8 cellular contexts compared by ENCODE assay signal in genomic region chr11:1387961-1388762, GRCh38. TPM values are rescaled to one million over a fixed set of nuclear protein-coding genes. Genes with fewer than 3 reads are reported as not detected.
DNase-seq lines count a peak whose midpoint lies in the region; ATAC-seq, FAIRE-seq and TF ChIP-seq lines count a peak whose summit lies in the region.

No MANE protein-coding gene starts in this region.

- TF ChIP-seq RAD21 in A549 (conservative IDR thresholded peaks at IDR 0.05 in 1 of 2, IDR thresholded peaks at IDR 0.05 in 1 of 2): peak; percentile 52 to 57

- CTCF ChIA-PET in A549 (lab: Yijun Ruan, JAX): interaction anchor here (1.0 to 1.5 kb wide), 5 partner anchors 9 to 187 kb away, joined by 3 to 4 read pairs (median 3); no protein-coding TSS in a partner anchor

- FAIRE-seq in A549 (lab: Jason Lieb, UNC): no peak
- peak; percentile 92 for FAIRE-seq in islet of Langerhans (lab: Jason Lieb, UNC)

- peak overlapping the region; percentile 75 for H3K9ac ChIP-seq in ES-I3 (ENCODE audit: low read depth, low read length)

- TF ChIP-seq EP300 in A549 (IDR thresholded peaks at IDR 0.05): no peak

- H3K27ac Mint-ChIP-seq in T-helper 17 cell: no peak overlapping the region

- DNase-seq in A549 (ENCODE audit: low read depth in 1 of 2, low spot score in 1 of 2): peak in 1 of 2 experiments; percentile 50
- DNase-seq in T-helper 17 cell: no peak
- no peak for DNase-seq in left lobe of liver (ENCODE audit: low spot score)
- no peak for DNase-seq in MG63
- DNase-seq in AG08396 (ENCODE audit: low spot score): no peak
- no peak for DNase-seq in UCSD-AML1 (lab: John Stamatoyannopoulos, UW; ENCODE audit: unreplicated experiment)

- peak overlapping the region; percentile 88 for H3K4me2 ChIP-seq in A549

- H3K27me3 Mint-ChIP-seq in T-helper 17 cell: peaks cover 22% of the 10 kb centered on the region

- H3K9me3 ChIP-seq in A549 (no peaks in the 10 kb centered on the region), ES-I3 (ENCODE audit: control insufficient read depth, insufficient read depth, low read length) (no peaks in the 10 kb centered on the region), T-helper 17 cell (ENCODE audit: control insufficient read depth, low read length, poor library complexity, severe bottlenecking) (no peaks in the 10 kb centered on the region), MG63 (no peaks in the 10 kb centered on the region)

- no peak for TF ChIP-seq POLR2A in A549 (IDR thresholded peaks at IDR 0.05; ENCODE audit: low read length)

- 74% methylated on average over 20 of the region's 22 CpGs for WGBS in A549 (ENCODE audit: missing lambda C conversion rate)

- ATAC-seq in A549 (no peak), T-helper 17 cell (no peak), left lobe of liver (no peak)

- 0 out of 3 replicates have a peak, but pooled peaks have one; percentile 15 for TF ChIP-seq CTCF in A549 (IDR thresholded peaks at IDR 0.05)

- H3K36me3 ChIP-seq in ES-I3 (ENCODE audit: insufficient read depth, low read length) (no peaks in the 10 kb centered on the region), MG63 (no peaks in the 10 kb centered on the region)

- POLR2A ChIA-PET in A549 (lab: Yijun Ruan, JAX): no interaction called here

- peaks cover 8% of the 10 kb centered on the region for H3K4me1 Mint-ChIP-seq in T-helper 17 cell

- H3K4me3 Mint-ChIP-seq in T-helper 17 cell: peak overlapping the region; percentile 75

- H3K4me3 ChIP-seq in A549: 0 out of 3 replicates have a peak overlapping the region, but pooled peaks have one; percentile 60
- H3K4me3 ChIP-seq in MG63: no peak overlapping the region

- no peaks in the 10 kb centered on the region for H3K36me3 Mint-ChIP-seq in T-helper 17 cell (ENCODE audit: low read depth)

- H3K4me1 ChIP-seq in A549 (peaks cover 25% of the 10 kb centered on the region), ES-I3 (ENCODE audit: insufficient read depth, low read length) (peaks cover 5% of the 10 kb centered on the region; the same call in 1 of the 2 replicates)

- H3K27ac ChIP-seq in A549: peak overlapping the region; percentile 94 to 95; a peak in 4 of 6 replicates

- H3K27me3 ChIP-seq in MG63: no peaks in the 10 kb centered on the region

TF ChIP-seq in A549, 52 proteins besides CTCF, POLR2A, EP300 and RAD21:
- TF ChIP-seq SMC3 (IDR thresholded peaks at IDR 0.05) (peak; percentile 31; the same call in 1 of the 3 replicates), USF2 (IDR thresholded peaks at IDR 0.05) (no peak)

RNA-seq across cellular contexts. Expression of gene BRSK2, which starts 1.6 kb away (rescaled TPM):
- polyA plus RNA-seq in A549 (2011; rRNA removed): 2.7 and 3.8 TPM in 2 replicates
- polyA plus RNA-seq in A549 (2012; cell fraction: cytosol; rRNA removed): 8.3 and 11.0 TPM in 2 replicates
- polyA plus RNA-seq in A549 (2012; cell fraction: nucleus; rRNA removed): 22.9 and 27.9 TPM in 2 replicates
- polyA plus RNA-seq in A549 (2017; fragmentation: RNase III; extraction: RNeasy Plus Mini Kit Qiagen cat#74134 plus additional on column Dnase treatment): 9.1 to 10.1 TPM (median 9.7 TPM) in 3 replicates
- 2.6 and 4.3 TPM in 2 replicates for polyA minus RNA-seq in A549 (2011; rRNA and poly(A)+ RNA removed)
- under 1 TPM; 0.23 to 0.25 TPM for total RNA-seq in T-helper 17 cell
- total RNA-seq in left lobe of liver: 0.18 TPM
- 4.7 and 6.9 TPM in 2 replicates for total RNA-seq in MG63 (2014; rRNA removed; shearing (Covaris generic); ENCODE audit: low replicate concordance)
